8 cellular contexts compared by ENCODE assay signal in the genomic region with DNA sequence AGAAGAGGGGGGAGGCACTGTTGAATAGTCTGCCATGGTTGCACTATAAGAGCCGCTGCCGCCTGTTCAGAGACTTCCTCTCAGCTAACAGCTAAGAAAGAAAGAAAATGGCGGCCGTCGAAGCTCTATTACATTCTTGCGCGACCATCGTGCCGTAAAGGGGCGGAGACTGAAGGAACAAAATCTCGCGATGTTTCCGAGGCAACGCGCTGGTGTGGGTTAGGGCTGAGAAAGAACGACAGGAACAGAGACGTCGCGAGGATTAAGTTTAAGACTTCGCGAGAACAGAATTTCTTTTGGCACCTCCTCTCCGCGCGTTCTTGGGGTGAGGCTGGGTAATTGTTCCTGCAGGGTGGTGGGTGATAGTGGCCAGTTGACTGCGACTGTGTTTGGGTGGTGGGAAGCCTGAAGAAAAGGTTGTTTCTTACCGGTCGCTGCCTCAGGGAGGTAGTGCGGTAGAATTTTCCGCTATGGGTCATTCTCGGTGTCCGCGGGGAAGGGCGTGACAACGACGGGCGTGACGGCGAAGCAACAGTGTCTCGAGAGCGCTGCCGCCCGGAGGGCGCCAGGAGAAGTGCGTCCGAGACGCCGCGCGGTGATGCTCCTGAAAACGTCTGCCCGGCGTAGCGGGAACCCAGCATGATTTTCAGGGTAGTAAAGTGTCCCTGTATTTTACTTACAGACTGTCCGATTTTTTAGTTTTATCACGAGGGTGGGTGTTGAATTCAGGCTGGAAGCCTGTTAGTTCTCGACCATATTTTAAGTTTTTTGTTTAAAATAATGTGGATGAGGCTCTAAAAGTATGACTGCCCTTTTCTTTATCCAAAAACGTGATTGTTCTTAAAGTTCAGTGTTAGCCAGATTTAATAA. TPM values are rescaled to one million over a fixed set of nuclear protein-coding genes. Genes with fewer than 3 reads are reported as not detected.
DNase-seq lines count a peak whose midpoint lies in the region; ATAC-seq, FAIRE-seq and TF ChIP-seq lines count a peak whose summit lies in the region.

A gene with protein sequence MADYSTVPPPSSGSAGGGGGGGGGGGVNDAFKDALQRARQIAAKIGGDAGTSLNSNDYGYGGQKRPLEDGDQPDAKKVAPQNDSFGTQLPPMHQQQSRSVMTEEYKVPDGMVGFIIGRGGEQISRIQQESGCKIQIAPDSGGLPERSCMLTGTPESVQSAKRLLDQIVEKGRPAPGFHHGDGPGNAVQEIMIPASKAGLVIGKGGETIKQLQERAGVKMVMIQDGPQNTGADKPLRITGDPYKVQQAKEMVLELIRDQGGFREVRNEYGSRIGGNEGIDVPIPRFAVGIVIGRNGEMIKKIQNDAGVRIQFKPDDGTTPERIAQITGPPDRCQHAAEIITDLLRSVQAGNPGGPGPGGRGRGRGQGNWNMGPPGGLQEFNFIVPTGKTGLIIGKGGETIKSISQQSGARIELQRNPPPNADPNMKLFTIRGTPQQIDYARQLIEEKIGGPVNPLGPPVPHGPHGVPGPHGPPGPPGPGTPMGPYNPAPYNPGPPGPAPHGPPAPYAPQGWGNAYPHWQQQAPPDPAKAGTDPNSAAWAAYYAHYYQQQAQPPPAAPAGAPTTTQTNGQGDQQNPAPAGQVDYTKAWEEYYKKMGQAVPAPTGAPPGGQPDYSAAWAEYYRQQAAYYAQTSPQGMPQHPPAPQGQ (minus strand): TSS at position 104 of the 870 bp plus-strand sequence. CDS start 68 bp downstream, at position 36.

- no peaks in the 10 kb centered on the region for H3K9me3 ChIP-seq in psoas muscle
- no peaks in the 10 kb centered on the region for H3K9me3 ChIP-seq in uterus

- DNase-seq in GM12892 (ENCODE audit: insufficient read length) = peak; percentile 57
- peak; percentile 95 for DNase-seq in NCI-H1436 treated with DMSO at 0.1 percent for 48 hours (lab: John Stamatoyannopoulos, UW)
- peak; percentile 87 to 98 (median 95) for DNase-seq in T-cell
- DNase-seq in amniotic stem cell (lab: John Stamatoyannopoulos, UW) = peak; percentile 98
- peak; percentile 93 for DNase-seq in left ventricle myocardium superior
- DNase-seq in psoas muscle = peak; percentile 92 to 95
- peak; percentile 96 to 98 for DNase-seq in uterus

- 0% methylated on average over 57 of the region's 57 CpGs for WGBS in psoas muscle, 3 donors

- no peak within 1 kb of the TSS for H3K4me3 Mint-ChIP-seq in T-cell

- H3K4me1 ChIP-seq in psoas muscle (peaks cover 47% of the 10 kb centered on the region), uterus (peaks cover 0 to 5% of the 10 kb centered on the region in 2 donors)

- H3K4me1 Mint-ChIP-seq in T-cell = peaks cover 49 to 51% (median 51%) of the 10 kb centered on the region in 3 donors

- peak; percentile 95 for FAIRE-seq in GM12892 (lab: Jason Lieb, UNC)

- TF ChIP-seq POLR2A in GM12892 (IDR thresholded peaks at IDR 0.05; ENCODE audit: low read depth, low read length) = peak; percentile 97
- peak; percentile 74 to 76 for TF ChIP-seq POLR2A in uterus (IDR thresholded peaks at IDR 0.05)

- H3K9me3 Mint-ChIP-seq in T-cell = no peaks in the 10 kb centered on the region

- peak; percentile 73 for ATAC-seq in HG02852 (IDR thresholded peaks at IDR 0.05; ENCODE audit: unreplicated experiment)
- peak; percentile 81 to 85 (median 82) for ATAC-seq in T-cell (replicated peaks in 1 of 4)
- peak; percentile 92 for ATAC-seq in left ventricle myocardium superior
- peak; percentile 90 to 93 (median 92) for ATAC-seq in psoas muscle

- peak within 1 kb of the TSS; percentile 96 for H3K27ac ChIP-seq in psoas muscle
- peak within 1 kb of the TSS; percentile 97 to 100 for H3K27ac ChIP-seq in uterus

- H3K27me3 ChIP-seq in psoas muscle (ENCODE audit: insufficient read depth in 3 of 3, low read length in 2 of 3) (no peaks in the 10 kb centered on the region), uterus (no peaks in the 10 kb centered on the region)

- H3K27me3 Mint-ChIP-seq in T-cell = no peaks in the 10 kb centered on the region

- peak within 1 kb of the TSS; percentile 83 for H3K4me3 ChIP-seq in psoas muscle
- H3K4me3 ChIP-seq in uterus = peak within 1 kb of the TSS; percentile 71 to 78

- no peaks in the 10 kb centered on the region for H3K36me3 ChIP-seq in psoas muscle (ENCODE audit: insufficient read depth in 1 of 2, low read depth in 1 of 2)
- no peaks in the 10 kb centered on the region for H3K36me3 ChIP-seq in uterus

- CTCF ChIA-PET in T-cell (lab: Charles Lee) = interaction anchor here (0.5 to 4.7 kb wide), 10 partner anchors 11 to 296 kb away, joined by 3 to 74 read pairs (median 6); a partner anchor contains a TSS

- no peak within 1 kb of the TSS for H3K27ac Mint-ChIP-seq in T-cell

- intact Hi-C loops in left ventricle myocardium superior (cut with micrococcal nuclease) (loop anchor here (5.0 kb wide), 2 partner anchors 33 to 133 kb away; no protein-coding TSS in a partner anchor), psoas muscle (cut with DNase I) (loop anchor here (1.0 to 5.0 kb wide), 4 partner anchors 25 to 136 kb away; a partner anchor contains a TSS), uterus (cut with DNase I; ENCODE audit: low total_unique reads) (loop anchor here (10.0 kb wide), 1 partner anchor 136 kb away; no protein-coding TSS in a partner anchor)

- TF ChIP-seq CTCF in psoas muscle (IDR thresholded peaks at IDR 0.05) = peak; percentile 76
- TF ChIP-seq CTCF in uterus (IDR thresholded peaks at IDR 0.05) = peak; percentile 63 to 84 (median 71)

- peaks cover 13% of the 10 kb centered on the region for H3K36me3 Mint-ChIP-seq in T-cell

- POLR2A ChIA-PET in T-cell (lab: Charles Lee) = interaction anchor here (0.6 to 5.8 kb wide), 17 partner anchors 12 to 295 kb away, joined by 3 to 183 read pairs (median 5); a partner anchor contains a TSS

RNA-seq across cellular contexts. Expression of the gene that starts here (rescaled TPM):
- 161 TPM for polyA plus RNA-seq in GM12892 (2012; ENCODE audit: missing spikeins)
- 100 to 1,000 TPM; 180 to 224 (median 194) TPM for total RNA-seq in T-cell
- 50.7 TPM for total RNA-seq in left ventricle myocardium superior
- 10 to 100 TPM; 48.8 to 72.1 (median 63.7) TPM for total RNA-seq in psoas muscle
- polyA plus RNA-seq in psoas muscle = 10 to 100 TPM; 24.1 to 50.9 (median 34.9) TPM
- total RNA-seq in uterus = 100 to 1,000 TPM in 2 of 4 donors, 10 to 100 TPM in 2; 40.6 to 300 (median 116) TPM

Comparison
In these comparisons a context has a peak if more than half of its experiments do, and no peak if none do; other contexts are left out.
1. Peak in every context shown above with its lines: DNase-seq, ATAC-seq, H3K4me3 ChIP-seq and H3K27ac ChIP-seq.